Comparison of ENCODE assay signal across 8 cellular contexts in genomic region chr2:19346983-19347618, GRCh38. TPM values are rescaled to one million over a fixed set of nuclear protein-coding genes. Genes with fewer than 3 reads are reported as not detected.
DNase-seq lines count a peak whose midpoint lies in the region; ATAC-seq, FAIRE-seq and TF ChIP-seq lines count a peak whose summit lies in the region.

No MANE protein-coding gene starts in this region.

- ATAC-seq in A549, result no peak
- ATAC-seq in GM19023 (IDR thresholded peaks at IDR 0.05; ENCODE audit: unreplicated experiment), result peak; percentile 5
- ATAC-seq in HG03354 (IDR thresholded peaks at IDR 0.05; ENCODE audit: poor library complexity, severe bottlenecking, unreplicated experiment), result peak; percentile 9
- no peak for ATAC-seq in sciatic nerve

- peak overlapping the region; percentile 75 for H3K4me3 ChIP-seq in A549
- H3K4me3 ChIP-seq in ascending aorta, result peak overlapping the region; percentile 81 to 87
- peak overlapping the region; percentile 83 for H3K4me3 ChIP-seq in mesendoderm (ENCODE audit: low read length)

- H4K5ac ChIP-seq in mesendoderm (ENCODE audit: low read length), result peak overlapping the region; percentile 71

- H3K27ac ChIP-seq in A549, result peak overlapping the region; percentile 91 to 92
- H3K27ac ChIP-seq in ascending aorta, result peak overlapping the region; percentile 96
- no peak overlapping the region for H3K27ac ChIP-seq in mesendoderm (ENCODE audit: low read depth, low read length)

- no peak for TF ChIP-seq POLR2A in A549 (IDR thresholded peaks at IDR 0.05; ENCODE audit: low read length)

- H3K9ac ChIP-seq in mesendoderm (ENCODE audit: low read length), result peak overlapping the region; percentile 92

- no peaks in the 10 kb centered on the region for H3K27me3 ChIP-seq in ascending aorta
- peaks cover 14% of the 10 kb centered on the region for H3K27me3 ChIP-seq in mesendoderm (ENCODE audit: insufficient read depth, low read length, poor library complexity)

- no peak overlapping the region for H2BK5ac ChIP-seq in mesendoderm (ENCODE audit: low read length)

- H3K79me2 ChIP-seq in mesendoderm (ENCODE audit: control insufficient read depth, insufficient read depth, low read length), result no peaks in the 10 kb centered on the region

- H2BK120ac ChIP-seq in mesendoderm (ENCODE audit: low read depth, low read length), result no peak overlapping the region

- CTCF ChIA-PET in A549 (lab: Yijun Ruan, JAX), result interaction anchor here (1.2 to 3.9 kb wide), 4 partner anchors 12 to 827 kb away, joined by 3 to 23 read pairs (median 3); partner anchors contain the start of gene OSR1

- peak overlapping the region; percentile 77 for H3K4ac ChIP-seq in mesendoderm (ENCODE audit: low read depth, low read length)

- DNase-seq in A549 (ENCODE audit: low read depth in 1 of 2, low spot score in 1 of 2) (no peak), ascending aorta (ENCODE audit: low spot score in 2 of 2) (no peak), mesendoderm (no peak), NCI-H187 treated with DMSO at 0.1 percent for 48 hours (lab: John Stamatoyannopoulos, UW) (no peak), sciatic nerve (ENCODE audit: low spot score) (no peak), NCI-H510A treated with DMSO at 0.1 percent for 48 hours (lab: John Stamatoyannopoulos, UW) (no peak)

- H3K56ac ChIP-seq in mesendoderm (ENCODE audit: low read length), result peak overlapping the region; percentile 93

- H2BK15ac ChIP-seq in mesendoderm (replicated peaks; ENCODE audit: low read depth), result no peak overlapping the region

- POLR2A ChIA-PET in A549 (lab: Yijun Ruan, JAX), result interaction anchor here (0.5 to 2.3 kb wide), 25 partner anchors 8 to 787 kb away, joined by 3 to 30 read pairs (median 3); partner anchors contain the start of gene OSR1

- no peak for TF ChIP-seq RAD21 in A549 (conservative IDR thresholded peaks at IDR 0.05 in 1 of 2, IDR thresholded peaks at IDR 0.05 in 1 of 2)

- no peak for FAIRE-seq in A549 (lab: Jason Lieb, UNC)

- peak overlapping the region; percentile 89 for H3K4me2 ChIP-seq in A549
- H3K4me2 ChIP-seq in mesendoderm (ENCODE audit: low read length), result peak overlapping the region; percentile 53

- no peak overlapping the region for H3K23ac ChIP-seq in mesendoderm (ENCODE audit: low read length)

- WGBS in A549 (ENCODE audit: missing lambda C conversion rate), result 38% methylated on average over 6 of the region's 6 CpGs
- WGBS in mesendoderm (ENCODE audit: extremely low coverage, insufficient coverage, low lambda C conversion rate), result no CpG with 5 or more reads among the region's 6 CpGs

- TF ChIP-seq EP300 in A549 (IDR thresholded peaks at IDR 0.05), result no peak

- H3K36me3 ChIP-seq in ascending aorta, result peaks cover 3 to 7% of the 10 kb centered on the region in 2 donors
- no peaks in the 10 kb centered on the region for H3K36me3 ChIP-seq in mesendoderm (ENCODE audit: control insufficient read depth, insufficient read depth, low read length)

- TF ChIP-seq CTCF in A549 (IDR thresholded peaks at IDR 0.05) (no peak), ascending aorta (IDR thresholded peaks at IDR 0.05) (no peak)

- no peaks in the 10 kb centered on the region for H3K9me3 ChIP-seq in A549
- no peaks in the 10 kb centered on the region for H3K9me3 ChIP-seq in ascending aorta

- H3K79me1 ChIP-seq in mesendoderm (ENCODE audit: low read length), result no peaks in the 10 kb centered on the region

- H4K8ac ChIP-seq in mesendoderm (ENCODE audit: low read depth, low read length), result no peak overlapping the region

- no peak overlapping the region for H2AK5ac ChIP-seq in mesendoderm (ENCODE audit: low read length)

- H3K4me1 ChIP-seq in A549, result peaks cover 6% of the 10 kb centered on the region; the same call in 1 of the 3 replicates
- H3K4me1 ChIP-seq in ascending aorta, result peaks cover 12 to 37% of the 10 kb centered on the region in 2 donors
- H3K4me1 ChIP-seq in mesendoderm (ENCODE audit: control insufficient read depth, low read depth, low read length), result peaks cover 4% of the 10 kb centered on the region

- intact Hi-C loops in ascending aorta (cut with DNase I) (loop anchor here (2.0 to 5.0 kb wide), 8 partner anchors 340 to 960 kb away; partner anchors contain the start of gene TTC32), sciatic nerve (cut with DNase I) (no loop called here)

- H3K18ac ChIP-seq in mesendoderm (ENCODE audit: low read length), result peak overlapping the region; percentile 81

TF ChIP-seq in A549, 52 proteins besides CTCF, POLR2A, EP300 and RAD21:
- TF ChIP-seq FOXS1 (CRISPR knock-in tag; IDR thresholded peaks at IDR 0.05), result no peak
- no peak for TF ChIP-seq ZFP36 (IDR thresholded peaks at IDR 0.05; ENCODE audit: borderline replicate concordance, partially characterized antibody)
- TF ChIP-seq FOSB (CRISPR knock-in tag; IDR thresholded peaks at IDR 0.05), result no peak
- no peak for TF ChIP-seq RNF2 (IDR thresholded peaks at IDR 0.05; ENCODE audit: borderline replicate concordance, low read depth)
- no peak for TF ChIP-seq CEBPB (IDR thresholded peaks at IDR 0.05)
- TF ChIP-seq RCOR1 (IDR thresholded peaks at IDR 0.05; ENCODE audit: low read depth, low read length), result no peak
- TF ChIP-seq HOXA7 (CRISPR knock-in tag; IDR thresholded peaks at IDR 0.05), result no peak
- no peak for TF ChIP-seq HOXB13 (CRISPR knock-in tag; IDR thresholded peaks at IDR 0.05; ENCODE audit: low read depth)

RNA-seq across cellular contexts. Expression of gene OSR1, which starts 11.3 kb away (rescaled TPM):
- 1.5 and 1.8 TPM in 2 replicates for polyA plus RNA-seq in A549 (2011; rRNA removed)
- polyA plus RNA-seq in A549 (2012; cell fraction: cytosol; rRNA removed), result 3.7 and 4.4 TPM in 2 replicates
- polyA plus RNA-seq in A549 (2012; cell fraction: nucleus; rRNA removed), result 6.4 and 8.1 TPM in 2 replicates
- 3.9 to 4.5 TPM (median 4.4 TPM) in 3 replicates for polyA plus RNA-seq in A549 (2017; fragmentation: RNase III; extraction: RNeasy Plus Mini Kit Qiagen cat#74134 plus additional on column Dnase treatment)
- polyA minus RNA-seq in A549 (2011; rRNA and poly(A)+ RNA removed), result 1.6 and 1.7 TPM in 2 replicates
- 66.7 TPM for total RNA-seq in ascending aorta
- polyA plus RNA-seq in mesendoderm (2013, experiment 1 of 2), result 0.04 TPM
- 0.08 TPM for polyA plus RNA-seq in mesendoderm (2013, experiment 2 of 2)
- total RNA-seq in sciatic nerve, result 11.6 TPM

Comparison
In these comparisons a context has a peak if more than half of its experiments do, and no peak if none do; other contexts are left out.
1. ATAC-seq: peak in GM19023 (single experiment) and HG03354 (single experiment); none in A549 (0 of 2) and sciatic nerve (single experiment).
2. Peak in every context shown above with its lines, with median percentiles within 50 percentile points of each other: H3K4me3 ChIP-seq.